1 cellular context compared by ENCODE assay signal in the genomic region with DNA sequence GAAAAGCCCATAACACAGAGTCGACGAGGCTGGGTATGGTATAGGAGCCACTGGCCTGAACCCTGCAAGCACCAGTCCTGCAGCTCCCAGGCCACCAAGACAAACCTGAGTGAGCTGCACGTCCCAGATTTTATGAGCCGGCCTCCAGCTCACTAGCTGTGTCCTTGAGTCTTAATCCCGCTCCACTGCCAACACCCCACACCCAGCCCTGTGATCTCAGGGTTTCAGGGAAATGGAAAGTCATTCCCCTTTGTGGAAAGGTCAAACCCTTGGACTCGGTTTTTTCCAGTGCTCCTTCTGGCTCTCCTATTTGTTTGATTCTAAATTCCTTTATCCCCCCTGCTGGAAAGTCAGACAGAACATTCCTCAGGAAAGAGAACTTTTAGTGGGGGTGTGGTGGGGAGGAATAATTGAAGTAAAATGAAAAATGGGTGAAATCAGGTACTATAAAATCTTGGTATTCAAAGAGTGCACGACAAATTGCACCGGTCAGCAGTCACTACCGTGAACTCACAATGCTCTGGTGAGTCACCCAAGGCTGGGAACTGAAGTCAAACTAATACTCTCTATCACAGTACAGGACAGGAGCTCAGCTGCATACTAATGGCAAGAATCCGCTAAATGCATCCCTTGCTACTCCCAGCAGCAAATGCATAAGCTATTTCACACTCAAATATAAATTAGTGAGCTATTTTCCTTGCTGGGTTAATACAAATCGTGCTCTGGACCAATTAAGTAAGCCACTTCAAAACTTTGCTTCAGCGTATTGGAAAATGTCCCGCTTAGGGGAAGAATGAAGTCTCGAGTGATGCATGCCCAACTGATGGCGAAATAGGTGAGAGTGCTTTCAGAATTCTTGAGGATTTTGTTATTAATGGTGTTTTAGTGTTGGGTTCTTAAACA.
TF ChIP-seq lines count a peak whose summit lies in the region.

No MANE protein-coding gene starts in this region.

TF ChIP-seq in H1, 55 proteins besides CTCF, POLR2A, EP300 and RAD21:
- TF ChIP-seq SUZ12 (IDR thresholded peaks at IDR 0.05; ENCODE audit: low read length): no peak
- TF ChIP-seq, protein P1, sequence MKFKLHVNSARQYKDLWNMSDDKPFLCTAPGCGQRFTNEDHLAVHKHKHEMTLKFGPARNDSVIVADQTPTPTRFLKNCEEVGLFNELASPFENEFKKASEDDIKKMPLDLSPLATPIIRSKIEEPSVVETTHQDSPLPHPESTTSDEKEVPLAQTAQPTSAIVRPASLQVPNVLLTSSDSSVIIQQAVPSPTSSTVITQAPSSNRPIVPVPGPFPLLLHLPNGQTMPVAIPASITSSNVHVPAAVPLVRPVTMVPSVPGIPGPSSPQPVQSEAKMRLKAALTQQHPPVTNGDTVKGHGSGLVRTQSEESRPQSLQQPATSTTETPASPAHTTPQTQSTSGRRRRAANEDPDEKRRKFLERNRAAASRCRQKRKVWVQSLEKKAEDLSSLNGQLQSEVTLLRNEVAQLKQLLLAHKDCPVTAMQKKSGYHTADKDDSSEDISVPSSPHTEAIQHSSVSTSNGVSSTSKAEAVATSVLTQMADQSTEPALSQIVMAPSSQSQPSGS (IDR thresholded peaks at IDR 0.05; ENCODE audit: low read length): no peak
- TF ChIP-seq CBX8 (IDR thresholded peaks at IDR 0.05; ENCODE audit: borderline replicate concordance, low read depth, low read length): no peak
- no peak for TF ChIP-seq GABPA (IDR thresholded peaks at IDR 0.05; ENCODE audit: borderline replicate concordance, insufficient read depth, low read length)
- TF ChIP-seq ZNF274 (IDR thresholded peaks at IDR 0.05; ENCODE audit: borderline replicate concordance, extremely low read depth, low read length): no peak
- TF ChIP-seq BCL11A (IDR thresholded peaks at IDR 0.05; ENCODE audit: low read depth in 2 of 2, low read length in 2 of 2): no peak
- no peak for TF ChIP-seq TBP (IDR thresholded peaks at IDR 0.05; ENCODE audit: low read depth, low read length)
- no peak for TF ChIP-seq SIRT6 (IDR thresholded peaks at IDR 0.05; ENCODE audit: low read length)
- no peak for TF ChIP-seq TCF12 (IDR thresholded peaks at IDR 0.05; ENCODE audit: low read depth, low read length)
- TF ChIP-seq SAP30 (IDR thresholded peaks at IDR 0.05; ENCODE audit: insufficient read depth, insufficient replicate concordance, low read length): no peak
TF ChIP-seq in H1: peak in this region for 0.
